In genomic region chr19:49580264-49581006, GRCh38 we compare ENCODE assay signal across 1 cellular context.
TF ChIP-seq lines count a peak whose summit lies in the region.

A gene with protein sequence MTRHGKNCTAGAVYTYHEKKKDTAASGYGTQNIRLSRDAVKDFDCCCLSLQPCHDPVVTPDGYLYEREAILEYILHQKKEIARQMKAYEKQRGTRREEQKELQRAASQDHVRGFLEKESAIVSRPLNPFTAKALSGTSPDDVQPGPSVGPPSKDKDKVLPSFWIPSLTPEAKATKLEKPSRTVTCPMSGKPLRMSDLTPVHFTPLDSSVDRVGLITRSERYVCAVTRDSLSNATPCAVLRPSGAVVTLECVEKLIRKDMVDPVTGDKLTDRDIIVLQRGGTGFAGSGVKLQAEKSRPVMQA (minus strand): TSS chr19:49580556. CDS start chr19:49560691, 19,865 bp downstream.

TF ChIP-seq in K562, 482 proteins besides CTCF, POLR2A, EP300 and RAD21 (continued from another document and continues in another):
- TF ChIP-seq RREB1 (CRISPR knock-in tag; IDR thresholded peaks at IDR 0.05) (no peak), KDM4B (IDR thresholded peaks at IDR 0.05; ENCODE audit: borderline replicate concordance in 2 of 2, low read depth in 1 of 2) (peak in 1 of 2 experiments; percentile 100; a peak in 2 of 4 replicates), ZBTB7A (IDR thresholded peaks at IDR 0.05; ENCODE audit: borderline replicate concordance, control insufficient read depth, low read depth, low read length) (no peak; the same call in 1 of the 2 replicates), MED1 (CRISPR knock-in tag; IDR thresholded peaks at IDR 0.05; ENCODE audit: borderline replicate concordance) (no peak), KDM2B (CRISPR knock-in tag; IDR thresholded peaks at IDR 0.05) (0 out of 2 replicates have a peak, but pooled peaks have one; percentile 28), SRF (CRISPR knock-in tag; IDR thresholded peaks at IDR 0.05) (no peak; a peak in 1 of 4 replicates), RBM14 (IDR thresholded peaks at IDR 0.05; ENCODE audit: borderline replicate concordance, insufficient read depth, low read depth, low read length) (no peak), ARNT (IDR thresholded peaks at IDR 0.05) (peak; percentile 90), THAP12 (CRISPR knock-in tag; IDR thresholded peaks at IDR 0.05) (peak; percentile 93), SMAD4 (CRISPR knock-in tag; conservative IDR thresholded peaks at IDR 0.05) (peak; percentile 55; the same call in 1 of the 2 replicates), CTBP1 (IDR thresholded peaks at IDR 0.05; ENCODE audit: borderline replicate concordance) (peak; percentile 84), ZNF12 (CRISPR knock-in tag; IDR thresholded peaks at IDR 0.05) (peak; percentile 28; the same call in 1 of the 2 replicates), VEZF1 (CRISPR knock-in tag; IDR thresholded peaks at IDR 0.05) (peak; percentile 73), ZNF263 (CRISPR knock-in tag; IDR thresholded peaks at IDR 0.05; ENCODE audit: borderline replicate concordance) (peak; percentile 69), POLR2AphosphoS5 (IDR thresholded peaks at IDR 0.05; ENCODE audit: control insufficient read depth, insufficient read depth, low read depth, low read length) (peak; percentile 99), ZNF174 (CRISPR knock-in tag; IDR thresholded peaks at IDR 0.05) (no peak), RFX1 (IDR thresholded peaks at IDR 0.05) (no peak), TEAD1 (CRISPR knock-in tag; IDR thresholded peaks at IDR 0.05) (peak in 1 of 2 experiments; percentile 69; a peak in 1 of 4 replicates), ZNF57 (CRISPR knock-in tag; IDR thresholded peaks at IDR 0.05) (no peak; the same call in 1 of the 2 replicates), GABPA (tag; conservative IDR thresholded peaks at IDR 0.05; ENCODE audit: low read depth) (peak; percentile 100), ELF1 (tag; IDR thresholded peaks at IDR 0.05) (peak; percentile 97), DMBX1 (CRISPR knock-in tag; IDR thresholded peaks at IDR 0.05; ENCODE audit: borderline replicate concordance) (peak; percentile 23; the same call in 1 of the 2 replicates), TARDBP (IDR thresholded peaks at IDR 0.05) (0 out of 2 replicates have a peak, but pooled peaks have one; percentile 63), RBM22 (IDR thresholded peaks at IDR 0.05; ENCODE audit: low read depth, low read length, poor library complexity, severe bottlenecking) (no peak), POLR2B (IDR thresholded peaks at IDR 0.05; ENCODE audit: low read depth, partially characterized antibody) (peak; percentile 99), SAP30 (IDR thresholded peaks at IDR 0.05; ENCODE audit: borderline replicate concordance, insufficient read depth, low read depth, low read length, poor library complexity, severe bottlenecking) (peak; percentile 54), ELF4 (CRISPR knock-in tag; IDR thresholded peaks at IDR 0.05) (peak; percentile 93), SOX6 (IDR thresholded peaks at IDR 0.05) (peak; percentile 60; the same call in 1 of the 2 replicates), POU5F1 (IDR thresholded peaks at IDR 0.05; ENCODE audit: borderline replicate concordance, low read depth, low read length, partially characterized antibody) (peak; percentile 78), TRIM24 (IDR thresholded peaks at IDR 0.05) (peak in 1 of 2 experiments; percentile 100; a peak in 2 of 4 replicates), CBX2 (IDR thresholded peaks at IDR 0.05; ENCODE audit: insufficient read depth, low read length, poor library complexity, severe bottlenecking) (no peak), SIX5 (IDR thresholded peaks at IDR 0.05; ENCODE audit: borderline replicate concordance in 1 of 2, insufficient read depth in 1 of 2, low read depth in 1 of 2, low read length in 2 of 2) (peak; percentile 96 to 97), SNRNP70 (optimal IDR thresholded peaks at IDR 0.05; ENCODE audit: low read depth, low read length) (no peak), ZBTB17 (CRISPR knock-in tag; IDR thresholded peaks at IDR 0.05) (no peak), RERE (CRISPR knock-in tag; IDR thresholded peaks at IDR 0.05; ENCODE audit: borderline replicate concordance) (0 out of 2 replicates have a peak, but pooled peaks have one; percentile 32), NFIC (IDR thresholded peaks at IDR 0.05) (peak; percentile 72), NR2C1 (IDR thresholded peaks at IDR 0.05) (peak; percentile 90), NR2C1 (tag; IDR thresholded peaks at IDR 0.05) (peak; percentile 92), RBM34 (IDR thresholded peaks at IDR 0.05; ENCODE audit: borderline replicate concordance, insufficient read depth, low read length) (no peak)
- TF ChIP-seq, protein P1, sequence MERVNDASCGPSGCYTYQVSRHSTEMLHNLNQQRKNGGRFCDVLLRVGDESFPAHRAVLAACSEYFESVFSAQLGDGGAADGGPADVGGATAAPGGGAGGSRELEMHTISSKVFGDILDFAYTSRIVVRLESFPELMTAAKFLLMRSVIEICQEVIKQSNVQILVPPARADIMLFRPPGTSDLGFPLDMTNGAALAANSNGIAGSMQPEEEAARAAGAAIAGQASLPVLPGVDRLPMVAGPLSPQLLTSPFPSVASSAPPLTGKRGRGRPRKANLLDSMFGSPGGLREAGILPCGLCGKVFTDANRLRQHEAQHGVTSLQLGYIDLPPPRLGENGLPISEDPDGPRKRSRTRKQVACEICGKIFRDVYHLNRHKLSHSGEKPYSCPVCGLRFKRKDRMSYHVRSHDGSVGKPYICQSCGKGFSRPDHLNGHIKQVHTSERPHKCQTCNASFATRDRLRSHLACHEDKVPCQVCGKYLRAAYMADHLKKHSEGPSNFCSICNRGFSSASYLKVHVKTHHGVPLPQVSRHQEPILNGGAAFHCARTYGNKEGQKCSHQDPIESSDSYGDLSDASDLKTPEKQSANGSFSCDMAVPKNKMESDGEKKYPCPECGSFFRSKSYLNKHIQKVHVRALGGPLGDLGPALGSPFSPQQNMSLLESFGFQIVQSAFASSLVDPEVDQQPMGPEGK (CRISPR knock-in tag; IDR thresholded peaks at IDR 0.05; ENCODE audit: borderline replicate concordance) = no peak
- TF ChIP-seq, protein P2, sequence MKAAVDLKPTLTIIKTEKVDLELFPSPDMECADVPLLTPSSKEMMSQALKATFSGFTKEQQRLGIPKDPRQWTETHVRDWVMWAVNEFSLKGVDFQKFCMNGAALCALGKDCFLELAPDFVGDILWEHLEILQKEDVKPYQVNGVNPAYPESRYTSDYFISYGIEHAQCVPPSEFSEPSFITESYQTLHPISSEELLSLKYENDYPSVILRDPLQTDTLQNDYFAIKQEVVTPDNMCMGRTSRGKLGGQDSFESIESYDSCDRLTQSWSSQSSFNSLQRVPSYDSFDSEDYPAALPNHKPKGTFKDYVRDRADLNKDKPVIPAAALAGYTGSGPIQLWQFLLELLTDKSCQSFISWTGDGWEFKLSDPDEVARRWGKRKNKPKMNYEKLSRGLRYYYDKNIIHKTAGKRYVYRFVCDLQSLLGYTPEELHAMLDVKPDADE (conservative IDR thresholded peaks at IDR 0.05; ENCODE audit: control insufficient read depth, low read depth, low read length) = peak; percentile 96
- TF ChIP-seq, protein P3, sequence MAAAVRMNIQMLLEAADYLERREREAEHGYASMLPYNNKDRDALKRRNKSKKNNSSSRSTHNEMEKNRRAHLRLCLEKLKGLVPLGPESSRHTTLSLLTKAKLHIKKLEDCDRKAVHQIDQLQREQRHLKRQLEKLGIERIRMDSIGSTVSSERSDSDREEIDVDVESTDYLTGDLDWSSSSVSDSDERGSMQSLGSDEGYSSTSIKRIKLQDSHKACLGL (CRISPR knock-in tag; IDR thresholded peaks at IDR 0.05; ENCODE audit: borderline replicate concordance, poor library complexity, severe bottlenecking) = peak; percentile 20
